Comparison of ENCODE assay signal across 1 cellular context in the genomic region with DNA sequence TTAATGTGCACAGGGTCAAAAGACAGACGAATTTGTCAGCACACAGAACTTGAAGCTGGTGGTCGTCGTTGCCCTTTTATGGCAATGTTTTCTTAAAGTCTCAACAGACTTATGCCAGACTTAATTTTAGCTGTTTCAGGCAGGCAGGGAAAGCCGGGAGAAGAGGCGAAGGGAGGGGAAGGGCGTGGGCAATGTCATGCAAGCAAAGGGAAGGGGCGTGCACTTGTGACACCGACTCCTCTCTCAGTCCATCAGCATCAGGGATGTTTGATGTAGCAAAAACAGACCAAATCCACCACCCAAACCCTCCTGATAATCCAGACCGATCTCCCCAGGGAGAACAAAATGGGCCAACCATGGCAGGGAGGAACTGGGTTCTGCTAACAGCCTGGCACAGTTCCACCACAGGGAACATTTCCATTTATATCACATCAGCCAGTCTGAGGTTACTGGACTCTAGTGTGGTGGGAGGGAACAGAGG.
TF ChIP-seq lines count a peak whose summit lies in the region.

No MANE protein-coding gene starts in this region.

TF ChIP-seq in HEK293, 187 proteins besides CTCF, POLR2A, EP300 and RAD21 (continued from another document):
- peak; percentile 27; the same call in 1 of the 2 replicates for TF ChIP-seq WT1 (tag by site-specific recombination; IDR thresholded peaks at IDR 0.05)
TF ChIP-seq in HEK293: peak in this region for 7.
